23 cellular contexts compared by ENCODE assay signal in the genomic region with DNA sequence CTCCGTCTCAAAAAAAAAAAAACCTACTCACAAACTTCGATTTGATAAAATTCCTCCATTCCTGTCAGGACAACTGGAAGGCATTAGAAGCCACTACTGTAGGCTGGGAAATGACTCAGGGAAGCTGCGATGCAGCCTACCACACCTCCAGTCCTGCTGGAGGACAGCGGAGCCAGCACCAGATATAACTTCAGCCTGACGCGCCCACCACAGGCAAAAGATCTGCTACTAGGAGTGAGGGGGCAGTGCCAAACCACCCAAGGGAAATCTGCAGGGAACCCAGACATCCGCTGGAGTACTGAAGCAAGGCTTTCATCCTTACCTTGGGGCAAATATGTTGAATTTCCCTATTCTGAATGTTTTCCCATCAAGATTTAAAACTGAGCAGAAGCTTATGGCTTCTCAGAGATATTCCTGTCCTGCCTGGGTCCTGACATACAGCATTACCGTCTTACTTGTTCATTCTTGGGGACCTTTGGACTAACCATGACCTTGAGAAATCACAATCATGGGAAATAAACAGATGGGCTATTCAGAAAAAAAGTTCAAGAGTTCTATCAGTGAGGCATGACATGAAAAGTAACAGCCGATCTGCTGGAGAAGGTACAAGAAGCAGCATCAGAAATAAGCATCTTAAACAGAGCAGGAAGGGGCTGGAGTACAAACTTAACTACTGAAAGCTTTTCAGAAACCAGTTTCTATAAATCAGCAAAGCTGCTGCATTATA. TPM values are rescaled to one million over a fixed set of nuclear protein-coding genes. Genes with fewer than 3 reads are reported as not detected.
"Had no signal": no experiment of that assay in that cellular context is flagged by ENCODE, and none has a peak within 500 bp of the region (broad histone marks: within the 10 kb centered on the region; RNA-seq: fewer than 3 reads in every experiment).

No MANE protein-coding gene starts in this region.

- H3K9me3 ChIP-seq: breast epithelium had no signal

- H3K4me1 Mint-ChIP-seq: activated naive CD8-positive, alpha-beta T cell treated with anti-CD3 and anti-CD28 coated beads, Interleukin-2, amount 50 U/mL, for 24 hours; WTC11 had no signal

- H3K27ac Mint-ChIP-seq: activated CD8-positive, alpha-beta T cell treated with anti-CD3 and anti-CD28 coated beads, Interleukin-2, amount 10 ng/mL, durations not matched to agents 7 days and 5 days; activated naive CD4-positive, alpha-beta T cell treated with anti-CD3 and anti-CD28 coated beads, Interleukin-2, amount 50 U/mL, for 72 hours; activated naive CD8-positive, alpha-beta T cell treated with anti-CD3 and anti-CD28 coated beads, Interleukin-2, amount 50 U/mL, for 24 hours; T-helper 1 cell treated with Interleukin-12 subunit alpha and Interleukin-12 subunit beta and Interleukin-4 antibody, amounts not matched to agents 30 μg/mL and 1 μg/mL, for 36 hours; WTC11 had no signal

- FAIRE-seq: RCC 7860 had no signal

- H3K4me3 Mint-ChIP-seq: activated CD8-positive, alpha-beta T cell treated with anti-CD3 and anti-CD28 coated beads, Interleukin-2, amount 10 ng/mL, durations not matched to agents 7 days and 5 days; activated naive CD8-positive, alpha-beta T cell treated with anti-CD3 and anti-CD28 coated beads, Interleukin-2, amount 50 U/mL, for 24 hours; T-helper 1 cell treated with Interleukin-12 subunit alpha and Interleukin-12 subunit beta and Interleukin-4 antibody, amounts not matched to agents 30 μg/mL and 1 μg/mL, for 36 hours; WTC11 had no signal

- H3K27me3 ChIP-seq: breast epithelium had no signal

- H3K4me1 ChIP-seq: breast epithelium had no signal

- H3K9me3 Mint-ChIP-seq: activated naive CD4-positive, alpha-beta T cell treated with anti-CD3 and anti-CD28 coated beads, Interleukin-2, amount 50 U/mL, for 72 hours; activated naive CD8-positive, alpha-beta T cell treated with anti-CD3 and anti-CD28 coated beads, Interleukin-2, amount 50 U/mL, for 24 hours; T-helper 1 cell treated with Interleukin-12 subunit alpha and Interleukin-12 subunit beta and Interleukin-4 antibody, amounts not matched to agents 30 μg/mL and 1 μg/mL, for 36 hours had no signal

- H3K4me3 ChIP-seq: breast epithelium had no signal

- H3K27ac ChIP-seq: breast epithelium had no signal

- H3K36me3 ChIP-seq: breast epithelium had no signal

- H3K27me3 Mint-ChIP-seq: activated naive CD8-positive, alpha-beta T cell treated with anti-CD3 and anti-CD28 coated beads, Interleukin-2, amount 50 U/mL, for 24 hours had no signal

- DNase-seq: activated CD4-positive, alpha-beta T cell treated with anti-CD3 and anti-CD28 coated beads for 48 hours; activated CD4-positive, alpha-beta T cell treated with anti-CD3 and anti-CD28 coated beads, Interleukin-2, amount 50 U/mL, for 4 hours; activated CD4-positive, CD25-positive, alpha-beta regulatory T cell treated with anti-CD3 and anti-CD28 coated beads, Interleukin-2, amount 50 U/mL, for 72 hours; activated CD8-positive, alpha-beta memory T cell treated with anti-CD3 and anti-CD28 coated beads, Interleukin-2, amount 50 U/mL, for 48 hours; activated CD8-positive, alpha-beta T cell treated with anti-CD3 and anti-CD28 coated beads, Interleukin-2, amount 10 ng/mL, durations not matched to agents 7 days and 5 days; activated naive CD8-positive, alpha-beta T cell treated with anti-CD3 and anti-CD28 coated beads, Interleukin-2, amount 50 U/mL, for 24 hours; activated T-cell treated with anti-CD3 and anti-CD28 coated beads, Interleukin-2, amount 50 U/mL, for 1 hour; central memory CD4-positive, alpha-beta T cell; KG1; NCI-H1105; NCI-H1436; NCI-H1694 treated with DMSO at 0.1 percent for 48 hours; NCI-H2081; NCI-H510A treated with DMSO at 0.1 percent for 48 hours; NCI-H69; NK-92 treated with Interleukin-12 subunit alpha and Interleukin-12 subunit beta, amount 100 ng/mL, for 24 hours; SHP77; T-helper 9 cell had no signal

RNA-seq across cellular contexts. Expression of a gene that starts 52.6 kb away (rescaled TPM):
- total RNA-seq: activated CD8-positive, alpha-beta T cell treated with anti-CD3 and anti-CD28 coated beads, Interleukin-2, amount 10 ng/mL, durations not matched to agents 7 days and 5 days had no signal
